ENCODE assay signal across 1 cellular context in the genomic region with DNA sequence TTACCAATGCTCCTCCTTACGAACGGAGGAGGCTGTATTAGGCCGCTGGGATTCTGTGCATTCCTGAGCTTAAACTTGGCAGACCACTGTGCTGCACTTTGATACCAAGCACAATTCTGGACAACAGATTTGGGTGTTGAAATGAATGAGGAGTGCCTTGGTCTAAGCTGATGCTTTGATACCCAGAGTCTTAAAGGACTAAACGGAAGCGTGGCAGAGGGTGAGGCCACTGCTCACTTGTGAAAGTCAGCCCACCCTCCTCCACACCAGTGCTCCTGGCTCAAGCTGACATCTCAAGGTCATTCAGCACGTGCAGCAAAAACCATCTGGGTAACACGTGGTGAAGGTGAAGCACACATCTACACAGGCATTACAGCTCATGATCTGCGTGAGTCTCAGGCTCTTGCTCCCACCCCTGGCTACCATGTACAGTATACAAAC.
TF ChIP-seq lines count a peak whose summit lies in the region.

No MANE protein-coding gene starts in this region.

TF ChIP-seq in HepG2, 621 proteins besides CTCF, POLR2A, EP300 and RAD21 (continued from another document):
- TF ChIP-seq YEATS2 (CRISPR knock-in tag; IDR thresholded peaks at IDR 0.05; ENCODE audit: borderline replicate concordance) (0 out of 2 replicates have a peak, but pooled peaks have one; percentile 14), NR2F6 (IDR thresholded peaks at IDR 0.05) (no peak), NR2F6 (CRISPR knock-in tag; IDR thresholded peaks at IDR 0.05) (peak; percentile 28; the same call in 1 of the 2 replicates), SOX5 (CRISPR knock-in tag; IDR thresholded peaks at IDR 0.05; ENCODE audit: borderline replicate concordance) (0 out of 2 replicates have a peak, but pooled peaks have one; percentile 31), ZNF138 (CRISPR knock-in tag; IDR thresholded peaks at IDR 0.05; ENCODE audit: low read depth) (0 out of 2 replicates have a peak, but pooled peaks have one; percentile 50), YEATS4 (CRISPR knock-in tag; IDR thresholded peaks at IDR 0.05; ENCODE audit: borderline replicate concordance) (0 out of 2 replicates have a peak, but pooled peaks have one; percentile 25), ZFY (CRISPR knock-in tag; IDR thresholded peaks at IDR 0.05) (0 out of 2 replicates have a peak, but pooled peaks have one; percentile 17), MEIS1 (CRISPR knock-in tag; IDR thresholded peaks at IDR 0.05; ENCODE audit: borderline replicate concordance) (0 out of 2 replicates have a peak, but pooled peaks have one; percentile 32), EEA1 (CRISPR knock-in tag; IDR thresholded peaks at IDR 0.05; ENCODE audit: borderline replicate concordance) (no peak), ESRRA (CRISPR knock-in tag; IDR thresholded peaks at IDR 0.05; ENCODE audit: low read depth) (peak; percentile 71; the same call in 1 of the 2 replicates), HDAC2 (CRISPR knock-in tag; IDR thresholded peaks at IDR 0.05) (0 out of 2 replicates have a peak, but pooled peaks have one; percentile 12), MXD4 (CRISPR knock-in tag; IDR thresholded peaks at IDR 0.05) (peak; percentile 77), KDM5B (CRISPR knock-in tag; IDR thresholded peaks at IDR 0.05; ENCODE audit: borderline replicate concordance) (peak; percentile 20; the same call in 1 of the 2 replicates), ZSCAN9 (CRISPR knock-in tag; IDR thresholded peaks at IDR 0.05; ENCODE audit: borderline replicate concordance) (peak; percentile 31; the same call in 1 of the 2 replicates), FOSL2 (CRISPR knock-in tag; IDR thresholded peaks at IDR 0.05) (0 out of 2 replicates have a peak, but pooled peaks have one; percentile 24), ZMYM4 (CRISPR knock-in tag; IDR thresholded peaks at IDR 0.05) (peak; percentile 57; the same call in 1 of the 2 replicates), NONO (IDR thresholded peaks at IDR 0.05) (no peak), NONO (CRISPR knock-in tag; conservative IDR thresholded peaks at IDR 0.05) (0 out of 2 replicates have a peak, but pooled peaks have one; percentile 7), TBX2 (CRISPR knock-in tag; IDR thresholded peaks at IDR 0.05; ENCODE audit: borderline replicate concordance) (peak; percentile 41; the same call in 1 of the 2 replicates), TEAD3 (CRISPR knock-in tag; optimal IDR thresholded peaks at IDR 0.05; ENCODE audit: borderline replicate concordance) (peak; percentile 46), SALL2 (CRISPR knock-in tag; IDR thresholded peaks at IDR 0.05) (0 out of 2 replicates have a peak, but pooled peaks have one; percentile 24), SOX13 (IDR thresholded peaks at IDR 0.05) (no peak), SOX13 (CRISPR knock-in tag; conservative IDR thresholded peaks at IDR 0.05 in 1 of 2, IDR thresholded peaks at IDR 0.05 in 1 of 2) (peak in 1 of 2 experiments; percentile 41; a peak in 1 of 4 replicates), ZNF615 (CRISPR knock-in tag; IDR thresholded peaks at IDR 0.05; ENCODE audit: borderline replicate concordance) (no peak), ZNF556 (CRISPR knock-in tag; IDR thresholded peaks at IDR 0.05; ENCODE audit: borderline replicate concordance) (no peak), ZNF382 (CRISPR knock-in tag; IDR thresholded peaks at IDR 0.05; ENCODE audit: borderline replicate concordance) (no peak), DMAP1 (CRISPR knock-in tag; IDR thresholded peaks at IDR 0.05) (peak; percentile 55; the same call in 1 of the 2 replicates), FOXA1 (IDR thresholded peaks at IDR 0.05) (no peak), FOXA1 (CRISPR knock-in tag; IDR thresholded peaks at IDR 0.05) (no peak), FOXC1 (CRISPR knock-in tag; IDR thresholded peaks at IDR 0.05; ENCODE audit: borderline replicate concordance) (0 out of 2 replicates have a peak, but pooled peaks have one; percentile 40), KLF6 (CRISPR knock-in tag; IDR thresholded peaks at IDR 0.05) (0 out of 2 replicates have a peak, but pooled peaks have one; percentile 60), MEIS2 (CRISPR knock-in tag; IDR thresholded peaks at IDR 0.05) (peak; percentile 62; the same call in 1 of the 2 replicates), PHF5A (CRISPR knock-in tag; IDR thresholded peaks at IDR 0.05; ENCODE audit: low read depth, unreplicated experiment) (no peak)
- TF ChIP-seq, protein P1, sequence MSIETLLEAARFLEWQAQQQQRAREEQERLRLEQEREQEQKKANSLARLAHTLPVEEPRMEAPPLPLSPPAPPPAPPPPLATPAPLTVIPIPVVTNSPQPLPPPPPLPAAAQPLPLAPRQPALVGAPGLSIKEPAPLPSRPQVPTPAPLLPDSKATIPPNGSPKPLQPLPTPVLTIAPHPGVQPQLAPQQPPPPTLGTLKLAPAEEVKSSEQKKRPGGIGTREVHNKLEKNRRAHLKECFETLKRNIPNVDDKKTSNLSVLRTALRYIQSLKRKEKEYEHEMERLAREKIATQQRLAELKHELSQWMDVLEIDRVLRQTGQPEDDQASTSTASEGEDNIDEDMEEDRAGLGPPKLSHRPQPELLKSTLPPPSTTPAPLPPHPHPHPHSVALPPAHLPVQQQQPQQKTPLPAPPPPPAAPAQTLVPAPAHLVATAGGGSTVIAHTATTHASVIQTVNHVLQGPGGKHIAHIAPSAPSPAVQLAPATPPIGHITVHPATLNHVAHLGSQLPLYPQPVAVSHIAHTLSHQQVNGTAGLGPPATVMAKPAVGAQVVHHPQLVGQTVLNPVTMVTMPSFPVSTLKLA (IDR thresholded peaks at IDR 0.05), result peak; percentile 79
- TF ChIP-seq, protein P2, sequence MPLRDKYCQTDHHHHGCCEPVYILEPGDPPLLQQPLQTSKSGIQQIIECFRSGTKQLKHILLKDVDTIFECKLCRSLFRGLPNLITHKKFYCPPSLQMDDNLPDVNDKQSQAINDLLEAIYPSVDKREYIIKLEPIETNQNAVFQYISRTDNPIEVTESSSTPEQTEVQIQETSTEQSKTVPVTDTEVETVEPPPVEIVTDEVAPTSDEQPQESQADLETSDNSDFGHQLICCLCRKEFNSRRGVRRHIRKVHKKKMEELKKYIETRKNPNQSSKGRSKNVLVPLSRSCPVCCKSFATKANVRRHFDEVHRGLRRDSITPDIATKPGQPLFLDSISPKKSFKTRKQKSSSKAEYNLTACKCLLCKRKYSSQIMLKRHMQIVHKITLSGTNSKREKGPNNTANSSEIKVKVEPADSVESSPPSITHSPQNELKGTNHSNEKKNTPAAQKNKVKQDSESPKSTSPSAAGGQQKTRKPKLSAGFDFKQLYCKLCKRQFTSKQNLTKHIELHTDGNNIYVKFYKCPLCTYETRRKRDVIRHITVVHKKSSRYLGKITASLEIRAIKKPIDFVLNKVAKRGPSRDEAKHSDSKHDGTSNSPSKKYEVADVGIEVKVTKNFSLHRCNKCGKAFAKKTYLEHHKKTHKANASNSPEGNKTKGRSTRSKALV (CRISPR knock-in tag; IDR thresholded peaks at IDR 0.05), result no peak
- TF ChIP-seq, protein P3, sequence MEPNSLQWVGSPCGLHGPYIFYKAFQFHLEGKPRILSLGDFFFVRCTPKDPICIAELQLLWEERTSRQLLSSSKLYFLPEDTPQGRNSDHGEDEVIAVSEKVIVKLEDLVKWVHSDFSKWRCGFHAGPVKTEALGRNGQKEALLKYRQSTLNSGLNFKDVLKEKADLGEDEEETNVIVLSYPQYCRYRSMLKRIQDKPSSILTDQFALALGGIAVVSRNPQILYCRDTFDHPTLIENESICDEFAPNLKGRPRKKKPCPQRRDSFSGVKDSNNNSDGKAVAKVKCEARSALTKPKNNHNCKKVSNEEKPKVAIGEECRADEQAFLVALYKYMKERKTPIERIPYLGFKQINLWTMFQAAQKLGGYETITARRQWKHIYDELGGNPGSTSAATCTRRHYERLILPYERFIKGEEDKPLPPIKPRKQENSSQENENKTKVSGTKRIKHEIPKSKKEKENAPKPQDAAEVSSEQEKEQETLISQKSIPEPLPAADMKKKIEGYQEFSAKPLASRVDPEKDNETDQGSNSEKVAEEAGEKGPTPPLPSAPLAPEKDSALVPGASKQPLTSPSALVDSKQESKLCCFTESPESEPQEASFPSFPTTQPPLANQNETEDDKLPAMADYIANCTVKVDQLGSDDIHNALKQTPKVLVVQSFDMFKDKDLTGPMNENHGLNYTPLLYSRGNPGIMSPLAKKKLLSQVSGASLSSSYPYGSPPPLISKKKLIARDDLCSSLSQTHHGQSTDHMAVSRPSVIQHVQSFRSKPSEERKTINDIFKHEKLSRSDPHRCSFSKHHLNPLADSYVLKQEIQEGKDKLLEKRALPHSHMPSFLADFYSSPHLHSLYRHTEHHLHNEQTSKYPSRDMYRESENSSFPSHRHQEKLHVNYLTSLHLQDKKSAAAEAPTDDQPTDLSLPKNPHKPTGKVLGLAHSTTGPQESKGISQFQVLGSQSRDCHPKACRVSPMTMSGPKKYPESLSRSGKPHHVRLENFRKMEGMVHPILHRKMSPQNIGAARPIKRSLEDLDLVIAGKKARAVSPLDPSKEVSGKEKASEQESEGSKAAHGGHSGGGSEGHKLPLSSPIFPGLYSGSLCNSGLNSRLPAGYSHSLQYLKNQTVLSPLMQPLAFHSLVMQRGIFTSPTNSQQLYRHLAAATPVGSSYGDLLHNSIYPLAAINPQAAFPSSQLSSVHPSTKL (CRISPR knock-in tag; IDR thresholded peaks at IDR 0.05), result peak; percentile 61
- TF ChIP-seq, protein P4, sequence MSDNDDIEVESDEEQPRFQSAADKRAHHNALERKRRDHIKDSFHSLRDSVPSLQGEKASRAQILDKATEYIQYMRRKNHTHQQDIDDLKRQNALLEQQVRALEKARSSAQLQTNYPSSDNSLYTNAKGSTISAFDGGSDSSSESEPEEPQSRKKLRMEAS (IDR thresholded peaks at IDR 0.05), result peak; percentile 95
- TF ChIP-seq, protein P5, sequence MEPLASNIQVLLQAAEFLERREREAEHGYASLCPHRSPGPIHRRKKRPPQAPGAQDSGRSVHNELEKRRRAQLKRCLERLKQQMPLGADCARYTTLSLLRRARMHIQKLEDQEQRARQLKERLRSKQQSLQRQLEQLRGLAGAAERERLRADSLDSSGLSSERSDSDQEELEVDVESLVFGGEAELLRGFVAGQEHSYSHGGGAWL (CRISPR knock-in tag; IDR thresholded peaks at IDR 0.05), result peak; percentile 60; the same call in 1 of the 2 replicates
- TF ChIP-seq, protein P6, sequence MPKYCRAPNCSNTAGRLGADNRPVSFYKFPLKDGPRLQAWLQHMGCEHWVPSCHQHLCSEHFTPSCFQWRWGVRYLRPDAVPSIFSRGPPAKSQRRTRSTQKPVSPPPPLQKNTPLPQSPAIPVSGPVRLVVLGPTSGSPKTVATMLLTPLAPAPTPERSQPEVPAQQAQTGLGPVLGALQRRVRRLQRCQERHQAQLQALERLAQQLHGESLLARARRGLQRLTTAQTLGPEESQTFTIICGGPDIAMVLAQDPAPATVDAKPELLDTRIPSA (CRISPR knock-in tag; IDR thresholded peaks at IDR 0.05; ENCODE audit: borderline replicate concordance), result no peak
- TF ChIP-seq, protein P7, sequence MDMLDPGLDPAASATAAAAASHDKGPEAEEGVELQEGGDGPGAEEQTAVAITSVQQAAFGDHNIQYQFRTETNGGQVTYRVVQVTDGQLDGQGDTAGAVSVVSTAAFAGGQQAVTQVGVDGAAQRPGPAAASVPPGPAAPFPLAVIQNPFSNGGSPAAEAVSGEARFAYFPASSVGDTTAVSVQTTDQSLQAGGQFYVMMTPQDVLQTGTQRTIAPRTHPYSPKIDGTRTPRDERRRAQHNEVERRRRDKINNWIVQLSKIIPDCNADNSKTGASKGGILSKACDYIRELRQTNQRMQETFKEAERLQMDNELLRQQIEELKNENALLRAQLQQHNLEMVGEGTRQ (IDR thresholded peaks at IDR 0.05; ENCODE audit: low read depth, low read length), result peak; percentile 45; the same call in 1 of the 2 replicates
- TF ChIP-seq, protein P7 (CRISPR knock-in tag; IDR thresholded peaks at IDR 0.05; ENCODE audit: borderline replicate concordance), result no peak
- TF ChIP-seq, protein P8, sequence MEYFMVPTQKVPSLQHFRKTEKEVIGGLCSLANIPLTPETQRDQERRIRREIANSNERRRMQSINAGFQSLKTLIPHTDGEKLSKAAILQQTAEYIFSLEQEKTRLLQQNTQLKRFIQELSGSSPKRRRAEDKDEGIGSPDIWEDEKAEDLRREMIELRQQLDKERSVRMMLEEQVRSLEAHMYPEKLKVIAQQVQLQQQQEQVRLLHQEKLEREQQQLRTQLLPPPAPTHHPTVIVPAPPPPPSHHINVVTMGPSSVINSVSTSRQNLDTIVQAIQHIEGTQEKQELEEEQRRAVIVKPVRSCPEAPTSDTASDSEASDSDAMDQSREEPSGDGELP (IDR thresholded peaks at IDR 0.05; ENCODE audit: borderline replicate concordance, low read depth), result peak; percentile 46; the same call in 1 of the 2 replicates
- TF ChIP-seq, protein P9, sequence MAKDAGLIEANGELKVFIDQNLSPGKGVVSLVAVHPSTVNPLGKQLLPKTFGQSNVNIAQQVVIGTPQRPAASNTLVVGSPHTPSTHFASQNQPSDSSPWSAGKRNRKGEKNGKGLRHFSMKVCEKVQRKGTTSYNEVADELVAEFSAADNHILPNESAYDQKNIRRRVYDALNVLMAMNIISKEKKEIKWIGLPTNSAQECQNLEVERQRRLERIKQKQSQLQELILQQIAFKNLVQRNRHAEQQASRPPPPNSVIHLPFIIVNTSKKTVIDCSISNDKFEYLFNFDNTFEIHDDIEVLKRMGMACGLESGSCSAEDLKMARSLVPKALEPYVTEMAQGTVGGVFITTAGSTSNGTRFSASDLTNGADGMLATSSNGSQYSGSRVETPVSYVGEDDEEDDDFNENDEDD (CRISPR knock-in tag; IDR thresholded peaks at IDR 0.05; ENCODE audit: borderline replicate concordance), result peak; percentile 76; the same call in 1 of the 2 replicates
TF ChIP-seq in HepG2: peak in this region for 64.
